In the genomic region with DNA sequence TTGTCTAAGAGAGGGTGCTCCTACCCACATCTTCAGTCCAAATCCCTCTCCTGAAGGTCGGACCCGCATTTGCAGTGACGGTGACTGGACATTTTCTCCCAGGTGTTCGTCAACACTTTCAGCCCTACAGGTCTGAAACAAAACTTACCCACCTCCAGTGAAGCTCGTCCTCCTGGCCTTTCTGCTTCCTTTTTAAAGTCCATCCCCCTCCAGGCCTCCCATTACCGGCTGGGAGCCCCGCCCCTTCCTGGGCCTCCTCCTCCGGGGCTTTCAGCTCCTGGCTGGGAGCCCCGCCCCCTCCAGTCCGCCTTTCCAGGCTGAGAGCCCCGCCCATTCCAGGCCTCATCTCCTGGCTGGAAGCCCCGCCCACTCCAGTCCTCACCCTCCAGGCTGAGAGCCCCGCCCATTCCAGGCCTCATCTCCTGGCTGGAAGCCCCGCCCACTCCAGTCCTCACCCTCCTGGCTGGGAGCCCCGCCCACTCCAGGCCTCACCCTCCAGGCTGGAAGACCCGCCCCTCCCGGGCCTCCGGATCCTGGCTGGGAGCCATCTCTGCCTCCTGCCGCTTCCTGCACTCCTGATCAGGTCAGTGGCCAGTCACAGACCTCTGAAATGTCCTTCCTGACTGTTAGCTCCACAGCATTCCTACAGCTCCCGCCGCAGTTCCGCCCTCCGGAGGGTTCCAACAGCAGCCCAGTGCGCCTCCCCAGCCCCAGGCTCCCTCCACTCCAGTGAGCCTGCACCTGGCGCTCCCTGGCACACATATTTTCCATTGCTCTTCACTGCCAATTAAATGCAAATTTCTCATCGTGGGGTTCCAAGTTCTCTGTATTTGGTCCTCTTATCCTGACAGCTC, we compare ENCODE assay signal across 9 cellular contexts.
DNase-seq lines count a peak whose midpoint lies in the region; ATAC-seq and TF ChIP-seq lines count a peak whose summit lies in the region.
"Had no signal": no experiment of that assay in that cellular context is flagged by ENCODE, and none has a peak within 500 bp of the region (broad histone marks: within the 10 kb centered on the region; RNA-seq: fewer than 3 reads in every experiment).

No MANE protein-coding gene starts in this region.

- H3K4me3 Mint-ChIP-seq in activated naive CD4-positive, alpha-beta T cell treated with anti-CD3 and anti-CD28 coated beads for 36 hours: no peak overlapping the region
- no peak overlapping the region for H3K4me3 Mint-ChIP-seq in activated naive CD4-positive, alpha-beta T cell treated with anti-CD3 and anti-CD28 coated beads, Interleukin-2, amount 10 ng/mL, durations not matched to agents 7 days and 5 days
- H3K4me3 Mint-ChIP-seq in neural crest cell: peak overlapping the region; percentile 75

- CTCF ChIA-PET in activated naive CD4-positive, alpha-beta T cell treated with anti-CD3 and anti-CD28 coated beads for 36 hours (lab: Charles Lee): interaction anchor here (0.6 to 0.7 kb wide), 2 partner anchors 10 to 642 kb away, joined by 4 to 5 read pairs; no protein-coding TSS in a partner anchor
- CTCF ChIA-PET in activated naive CD4-positive, alpha-beta T cell treated with anti-CD3 and anti-CD28 coated beads, Interleukin-2, amount 10 ng/mL, durations not matched to agents 7 days and 5 days (lab: Charles Lee): no interaction called here

- H3K9me3 Mint-ChIP-seq in activated naive CD4-positive, alpha-beta T cell treated with anti-CD3 and anti-CD28 coated beads for 36 hours: peaks cover 3% of the 10 kb centered on the region
- H3K9me3 Mint-ChIP-seq in activated naive CD4-positive, alpha-beta T cell treated with anti-CD3 and anti-CD28 coated beads, Interleukin-2, amount 10 ng/mL, durations not matched to agents 7 days and 5 days: peaks cover 21% of the 10 kb centered on the region
- peaks cover 5% of the 10 kb centered on the region for H3K9me3 Mint-ChIP-seq in neural crest cell

- no peak overlapping the region for H3K4me3 ChIP-seq in fibroblast of mammary gland (ENCODE audit: control insufficient read depth, low read depth, low read length)

- no peaks in the 10 kb centered on the region for H3K36me3 Mint-ChIP-seq in activated naive CD4-positive, alpha-beta T cell treated with anti-CD3 and anti-CD28 coated beads for 36 hours (ENCODE audit: low read depth)
- peaks cover 16% of the 10 kb centered on the region for H3K36me3 Mint-ChIP-seq in activated naive CD4-positive, alpha-beta T cell treated with anti-CD3 and anti-CD28 coated beads, Interleukin-2, amount 10 ng/mL, durations not matched to agents 7 days and 5 days
- no peaks in the 10 kb centered on the region for H3K36me3 Mint-ChIP-seq in neural crest cell (ENCODE audit: low read depth)
- H3K36me3 Mint-ChIP-seq: CD4-positive, alpha-beta memory T cell had no signal

- ATAC-seq in GM19328 (IDR thresholded peaks at IDR 0.05; ENCODE audit: unreplicated experiment) (no peak), HG03196 (IDR thresholded peaks at IDR 0.05; ENCODE audit: unreplicated experiment) (no peak)

- H3K27me3 Mint-ChIP-seq in activated naive CD4-positive, alpha-beta T cell treated with anti-CD3 and anti-CD28 coated beads for 36 hours (ENCODE audit: low read depth): no peaks in the 10 kb centered on the region
- peaks cover 4% of the 10 kb centered on the region for H3K27me3 Mint-ChIP-seq in activated naive CD4-positive, alpha-beta T cell treated with anti-CD3 and anti-CD28 coated beads, Interleukin-2, amount 10 ng/mL, durations not matched to agents 7 days and 5 days
- H3K27me3 Mint-ChIP-seq in neural crest cell (ENCODE audit: low read depth): peaks cover 4% of the 10 kb centered on the region

- intact Hi-C loops in activated naive CD4-positive, alpha-beta T cell treated with anti-CD3 and anti-CD28 coated beads for 36 hours (cut with micrococcal nuclease): no loop called here

- TF ChIP-seq CTCF in fibroblast of mammary gland (conservative IDR thresholded peaks at IDR 0.05; ENCODE audit: control insufficient read depth, insufficient read depth, low read depth, low read length): no peak
- no peak for TF ChIP-seq CTCF in neural crest cell (conservative IDR thresholded peaks at IDR 0.05)

- no peak overlapping the region for H3K27ac Mint-ChIP-seq in activated naive CD4-positive, alpha-beta T cell treated with anti-CD3 and anti-CD28 coated beads for 36 hours
- no peak overlapping the region for H3K27ac Mint-ChIP-seq in activated naive CD4-positive, alpha-beta T cell treated with anti-CD3 and anti-CD28 coated beads, Interleukin-2, amount 10 ng/mL, durations not matched to agents 7 days and 5 days
- H3K27ac Mint-ChIP-seq in neural crest cell (ENCODE audit: unreplicated experiment): peak overlapping the region; percentile 30

- H3K4me1 Mint-ChIP-seq in activated naive CD4-positive, alpha-beta T cell treated with anti-CD3 and anti-CD28 coated beads for 36 hours (ENCODE audit: low read depth): peaks cover 33% of the 10 kb centered on the region
- peaks cover 72% of the 10 kb centered on the region for H3K4me1 Mint-ChIP-seq in activated naive CD4-positive, alpha-beta T cell treated with anti-CD3 and anti-CD28 coated beads, Interleukin-2, amount 10 ng/mL, durations not matched to agents 7 days and 5 days
- peaks cover 38% of the 10 kb centered on the region for H3K4me1 Mint-ChIP-seq in neural crest cell

- peak; percentile 25 for DNase-seq in activated naive CD4-positive, alpha-beta T cell treated with anti-CD3 and anti-CD28 coated beads for 36 hours
- no peak for DNase-seq in activated naive CD4-positive, alpha-beta T cell treated with anti-CD3 and anti-CD28 coated beads, Interleukin-2, amount 10 ng/mL, durations not matched to agents 7 days and 5 days
- DNase-seq in NCI-H2029 treated with DMSO at 0.1 percent for 48 hours (lab: John Stamatoyannopoulos, UW) (peak; percentile 99), UCSD-AML1 (lab: John Stamatoyannopoulos, UW; ENCODE audit: unreplicated experiment) (peak; percentile 82), fibroblast of mammary gland (ENCODE audit: low read depth) (peak; percentile 40), neural crest cell (ENCODE audit: low read depth, low spot score) (peak; percentile 70)
